ENCODE assay signal across 4 cellular contexts in genomic region chr18:43949291-43949690, GRCh38.
"Had no signal": no experiment of that assay in that cellular context is flagged by ENCODE, and none has a peak within 500 bp of the region (broad histone marks: within the 10 kb centered on the region; RNA-seq: fewer than 3 reads in every experiment).

No MANE protein-coding gene starts in this region.

- H3K4me3 Mint-ChIP-seq: GM23338, H9 had no signal

- H3K27ac Mint-ChIP-seq: GM23338, H9 had no signal

- DNase-seq: H9, HCEC 1CT, IMR-90 had no signal

- ATAC-seq: GM23338 had no signal

- H3K4me3 ChIP-seq: GM23338 had no signal

- H3K4me2 ChIP-seq: GM23338 had no signal

- H3K4me1 Mint-ChIP-seq: GM23338, H9 had no signal

- H2AFZ ChIP-seq: GM23338 had no signal
